Comparison of ENCODE assay signal across 8 cellular contexts in genomic region chr4:158624889-158625478, GRCh38. TPM values are rescaled to one million over a fixed set of nuclear protein-coding genes. Genes with fewer than 3 reads are reported as not detected.
DNase-seq lines count a peak whose midpoint lies in the region; ATAC-seq and TF ChIP-seq lines count a peak whose summit lies in the region.

No MANE protein-coding gene starts in this region.

- no peaks in the 10 kb centered on the region for H3K4me1 Mint-ChIP-seq in endothelial cell (ENCODE audit: unreplicated experiment)

- H3K4me3 Mint-ChIP-seq in endothelial cell (ENCODE audit: unreplicated experiment): no peak overlapping the region

- H3K27ac Mint-ChIP-seq in endothelial cell (ENCODE audit: unreplicated experiment): no peak overlapping the region

- H3K9me3 ChIP-seq in mucosa of descending colon: no peaks in the 10 kb centered on the region

- H3K4me3 ChIP-seq in GM12864 (ENCODE audit: low read depth, low read length): no peak overlapping the region
- no peak overlapping the region for H3K4me3 ChIP-seq in mucosa of descending colon

- no peaks in the 10 kb centered on the region for H3K36me3 ChIP-seq in mucosa of descending colon (ENCODE audit: low read depth)

- intact Hi-C loops in mucosa of descending colon (cut with DNase I, micrococcal nuclease): loop anchor here in 1 of 2 donors (10.0 kb wide), 1 partner anchor 370 kb away; no protein-coding TSS in a partner anchor

- DNase-seq in GM12864 (ENCODE audit: low read depth) (peak; percentile 25), HuH-7.5 (ENCODE audit: low spot score) (peak; percentile 8), OCI-M1 (lab: John Stamatoyannopoulos, UW) (peak; percentile 87), endothelial cell (ENCODE audit: low spot score) (peak; percentile 28), mucosa of descending colon (peak in 1 of 3 donors; percentile 40)
- DNase-seq in NK-92 treated with Interleukin-12 subunit alpha and Interleukin-12 subunit beta, amount 100 ng/mL, for 24 hours (lab: John Stamatoyannopoulos, UW): no peak
- DNase-seq in effector CD8-positive, alpha-beta T cell (lab: John Stamatoyannopoulos, UW): no peak

- no peaks in the 10 kb centered on the region for H3K36me3 Mint-ChIP-seq in endothelial cell (ENCODE audit: low read depth, unreplicated experiment)

- H3K4me1 ChIP-seq in mucosa of descending colon (ENCODE audit: low read depth): no peaks in the 10 kb centered on the region

- no peaks in the 10 kb centered on the region for H3K27me3 Mint-ChIP-seq in endothelial cell (ENCODE audit: unreplicated experiment)

- H3K9me3 Mint-ChIP-seq in endothelial cell (ENCODE audit: unreplicated experiment): no peaks in the 10 kb centered on the region

- peak; percentile 92 for ATAC-seq in GM21786 (IDR thresholded peaks at IDR 0.05; ENCODE audit: unreplicated experiment)
- ATAC-seq in mucosa of descending colon: peak; percentile 65

- TF ChIP-seq CTCF in GM12864 (IDR thresholded peaks at IDR 0.05; ENCODE audit: low read depth, low read length, missing control alignments) (peak; percentile 63), endothelial cell (IDR thresholded peaks at IDR 0.05; ENCODE audit: unreplicated experiment) (peak; percentile 82), mucosa of descending colon (IDR thresholded peaks at IDR 0.05) (peak; percentile 34)

RNA-seq across cellular contexts. Expression of gene C4orf46, which starts 46.7 kb away (rescaled TPM):
- total RNA-seq in endothelial cell (ENCODE audit: unreplicated experiment) (7.0 TPM), mucosa of descending colon (1 to 10 TPM; 2.4 to 6.3 (median 3.6) TPM)

RNA-seq across cellular contexts. Expression of gene ETFDH, which starts 47.1 kb away (rescaled TPM):
- total RNA-seq in endothelial cell (ENCODE audit: unreplicated experiment): 9.2 TPM
- 10 to 100 TPM; 49.2 to 67.1 (median 50.2) TPM for total RNA-seq in mucosa of descending colon

Comparison
In these comparisons a context has a peak if more than half of its experiments do, and no peak if none do; other contexts are left out.
1. DNase-seq: peak in GM12864 (single experiment), HuH-7.5 (single experiment), OCI-M1 (single experiment) and endothelial cell (single experiment); none in NK-92 treated with Interleukin-12 subunit alpha and Interleukin-12 subunit beta, amount 100 ng/mL, for 24 hours (single experiment) and effector CD8-positive, alpha-beta T cell (single experiment).
2. Peak in every context shown above with its lines, with median percentiles within 50 percentile points of each other: CTCF ChIP-seq.